ENCODE assay signal across 3 cellular contexts in genomic region chr5:107615173-107615856, GRCh38.
A peak's percentile ranks its signal among the peaks of the same experiment; 100 is the strongest.
TF ChIP-seq lines count a peak whose summit lies in the region.

No MANE protein-coding gene starts in this region.

TF ChIP-seq in HEK293, 187 proteins besides CTCF, POLR2A, EP300 and RAD21 (continued from another document and continues in another):
- peak; percentile 79; the same call in 1 of the 2 replicates for TF ChIP-seq INSM2 (tag by site-specific recombination; IDR thresholded peaks at IDR 0.05)
- 0 out of 2 replicates have a peak, but pooled peaks have one; percentile 7 for TF ChIP-seq ZSCAN30 (tag by site-specific recombination; IDR thresholded peaks at IDR 0.05)
- no peak for TF ChIP-seq ZNF10 (tag by site-specific recombination; IDR thresholded peaks at IDR 0.05)
- peak; percentile 39 for TF ChIP-seq PRDM10 (tag by site-specific recombination; IDR thresholded peaks at IDR 0.05)
- peak; percentile 79 for TF ChIP-seq PRDM6 (tag by site-specific recombination; IDR thresholded peaks at IDR 0.05)
- TF ChIP-seq ZBTB17 (tag by site-specific recombination; IDR thresholded peaks at IDR 0.05): peak; percentile 87

TF ChIP-seq in SK-N-SH, 30 proteins besides CTCF, POLR2A, EP300 and RAD21 (continued from another document):
- no peak for TF ChIP-seq USF1 (IDR thresholded peaks at IDR 0.05; ENCODE audit: borderline replicate concordance, low read depth)
- no peak for TF ChIP-seq POLR2AphosphoS5 (IDR thresholded peaks at IDR 0.05; ENCODE audit: low read depth, low read length)
- no peak for TF ChIP-seq FOSL2 (IDR thresholded peaks at IDR 0.05; ENCODE audit: borderline replicate concordance, low read depth)
- TF ChIP-seq USF2 (IDR thresholded peaks at IDR 0.05; ENCODE audit: borderline replicate concordance, low read depth, low read length): no peak
- no peak for TF ChIP-seq FOXM1 (IDR thresholded peaks at IDR 0.05; ENCODE audit: low read depth)
- no peak for TF ChIP-seq RCOR1 (IDR thresholded peaks at IDR 0.05; ENCODE audit: low read length)

TF ChIP-seq in GM23338, 12 proteins besides CTCF, POLR2A, EP300 and RAD21 (continued from another document):
- no peak for TF ChIP-seq ZNF462 (CRISPR knock-in tag; IDR thresholded peaks at IDR 0.05)
- TF ChIP-seq JUNB (IDR thresholded peaks at IDR 0.05; ENCODE audit: unreplicated experiment): no peak
- TF ChIP-seq ZNF331 (CRISPR knock-in tag; IDR thresholded peaks at IDR 0.05; ENCODE audit: low read depth): no peak
